In the genomic region with DNA sequence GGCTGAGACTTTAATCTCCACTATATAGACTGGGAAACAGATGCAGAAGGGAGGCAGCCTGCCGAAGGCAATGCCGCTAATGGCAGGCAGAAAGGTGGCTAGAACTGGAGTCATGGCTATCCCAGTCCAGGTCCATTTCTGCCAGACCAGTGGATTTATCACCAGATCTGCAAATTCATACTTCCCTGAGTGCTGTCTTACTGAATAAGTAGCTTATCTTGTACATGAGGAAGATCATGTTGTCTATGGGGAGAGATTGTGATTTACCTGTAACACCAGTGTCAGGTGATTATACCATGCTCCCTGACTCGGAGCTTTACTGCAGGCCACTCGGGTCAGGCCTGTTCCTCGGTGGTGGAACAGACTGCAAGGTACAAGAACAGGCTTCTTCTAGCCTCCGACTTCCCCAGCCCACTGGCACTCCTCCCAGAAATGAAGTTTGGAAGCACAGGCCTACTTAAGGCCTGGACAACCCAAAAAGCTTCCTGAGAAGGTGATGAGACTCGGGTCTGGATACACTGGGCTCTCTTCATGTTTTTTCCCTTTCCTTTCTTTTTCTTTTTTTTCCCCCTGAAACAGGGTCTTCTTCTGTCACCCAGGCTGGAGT, we compare ENCODE assay signal across 22 cellular contexts. TPM values are rescaled to one million over a fixed set of nuclear protein-coding genes. Genes with fewer than 3 reads are reported as not detected.
DNase-seq lines count a peak whose midpoint lies in the region; ATAC-seq, FAIRE-seq and TF ChIP-seq lines count a peak whose summit lies in the region.
"Had no signal": no experiment of that assay in that cellular context is flagged by ENCODE, and none has a peak within 500 bp of the region (broad histone marks: within the 10 kb centered on the region; RNA-seq: fewer than 3 reads in every experiment).

No MANE protein-coding gene starts in this region.

- H3K27me3 ChIP-seq in K562 (ENCODE audit: control insufficient read depth in 2 of 2, insufficient read depth in 2 of 2, low read length in 2 of 2) (no peaks in the 10 kb centered on the region), muscle layer of duodenum (ENCODE audit: low read depth, low read length) (no peaks in the 10 kb centered on the region), rectal smooth muscle tissue (ENCODE audit: control insufficient read depth, insufficient read depth, low read length) (no peaks in the 10 kb centered on the region)

- DNase-seq in K562 (ENCODE audit: extremely low read depth in 1 of 4, low spot score in 3 of 4) (peak in 2 of 4 experiments; percentile 36 to 43), NOMO-1 (lab: John Stamatoyannopoulos, UW; ENCODE audit: unreplicated experiment in 2 of 2) (no peak)
- DNase-seq in activated effector memory CD4-positive, alpha-beta T cell treated with anti-CD3 and anti-CD28 coated beads, Interleukin-2, amount 50 U/mL, for 16 hours, result no peak
- DNase-seq: activated CD4-positive, alpha-beta T cell treated with anti-CD3 and anti-CD28 coated beads, Interleukin-2, amount 10 ng/mL, durations not matched to agents 7 days and 5 days; activated CD8-positive, alpha-beta memory T cell treated with anti-CD3 and anti-CD28 coated beads, Interleukin-2, amount 10 ng/mL, durations not matched to agents 7 days and 5 days; CD4-positive, CD25-positive, alpha-beta regulatory T cell; foreskin fibroblast; left cardiac atrium; mammary epithelial cell; NCI-H1417; NCI-H774; stimulated activated CD8-positive, alpha-beta memory T cell treated with anti-CD3 and anti-CD28 coated beads, Interleukin-4, amount 100 ng/mL, for 48 hours; substantia nigra; T-helper 2 cell had no signal

- in situ Hi-C loops in K562 (cut with MboI), result no loop called here

- H3K9me1 ChIP-seq in K562 (ENCODE audit: control insufficient read depth, insufficient read depth, low read length), result no peaks in the 10 kb centered on the region

- H3K9ac ChIP-seq in K562 (ENCODE audit: insufficient read depth in 1 of 2, low read depth in 2 of 2, low read length in 2 of 2), result peak overlapping the region in 1 of 2 experiments; percentile 45; a peak in 1 of 4 replicates
- H3K9ac ChIP-seq in rectal smooth muscle tissue (ENCODE audit: low read length), result no peak overlapping the region

- ATAC-seq in K562, result peak; percentile 7
- no peak for ATAC-seq in HG02981 (IDR thresholded peaks at IDR 0.05; ENCODE audit: unreplicated experiment)
- ATAC-seq: activated CD8-positive, alpha-beta memory T cell treated with anti-CD3 and anti-CD28 coated beads, Interleukin-2, amount 10 ng/mL, durations not matched to agents 7 days and 5 days; activated naive CD4-positive, alpha-beta T cell treated with anti-CD3 and anti-CD28 coated beads, Interleukin-2, amount 50 U/mL, for 72 hours; left cardiac atrium had no signal

- no peak for TF ChIP-seq CTCF in K562 (IDR thresholded peaks at IDR 0.05 in 2 of 3, conservative IDR thresholded peaks at IDR 0.05 in 1 of 3; ENCODE audit: insufficient read depth in 2 of 3, low read depth in 1 of 3, low read length in 3 of 3)

- peak overlapping the region; percentile 50 for H3K27ac ChIP-seq in K562 (ENCODE audit: extremely low read depth, low read depth, low read length)
- H3K27ac ChIP-seq in muscle layer of duodenum (ENCODE audit: low read length), result peak overlapping the region; percentile 5
- peak overlapping the region; percentile 75 for H3K27ac ChIP-seq in rectal smooth muscle tissue (ENCODE audit: low read depth, low read length)
- H3K27ac ChIP-seq in urinary bladder (ENCODE audit: low read depth), result peak overlapping the region; percentile 12
- H3K27ac ChIP-seq: epithelial cell of prostate, SK-N-MC had no signal

- peak overlapping the region; percentile 29 for H2AFZ ChIP-seq in K562 (ENCODE audit: low read depth, low read length)

- WGBS in K562 (ENCODE audit: insufficient coverage, low coverage, missing lambda C conversion rate), result 27% methylated on average over 7 of the region's 7 CpGs
- WGBS in urinary bladder, result 35% methylated on average over 7 of the region's 7 CpGs

- POLR2A ChIA-PET in K562 (lab: Yijun Ruan, JAX), result interaction anchor here (0.5 to 1.3 kb wide), 4 partner anchors 14 to 132 kb away, joined by 3 to 6 read pairs (median 4); a partner anchor contains a TSS

- TF ChIP-seq EP300 in K562 (IDR thresholded peaks at IDR 0.05; ENCODE audit: low read length), result peak; percentile 35; the same call in 1 of the 2 replicates

- H3K9me3 ChIP-seq in K562 (replicated peaks; ENCODE audit: control insufficient read depth, insufficient read depth, low read depth, low read length) (0 out of 2 replicates have a peak, but pooled peaks cover 2% of the 10 kb centered on the region), muscle layer of duodenum (ENCODE audit: control insufficient read depth in 1 of 2, low read length in 2 of 2) (no peaks in the 10 kb centered on the region)

- intact Hi-C loops in K562 (cut with micrococcal nuclease), result no loop called here

- BruUV-seq in K562 (replicated peaks; lab: Mats Ljungman, UMichigan), result no TSS peak

- peak overlapping the region; percentile 13; the same call in 1 of the 2 replicates for H3K4me2 ChIP-seq in K562 (ENCODE audit: insufficient read depth, low read length)

- H3K4me1 ChIP-seq in K562 (replicated peaks in 1 of 2; ENCODE audit: control insufficient read depth in 2 of 2, insufficient read depth in 2 of 2, low read length in 2 of 2) (peaks cover 21 to 27% of the 10 kb centered on the region in 2 experiments; a peak in 4 of 5 replicates), muscle layer of duodenum (ENCODE audit: control insufficient read depth in 1 of 2, insufficient read depth in 2 of 2, low read length in 2 of 2) (peaks cover 3 to 21% of the 10 kb centered on the region in 2 donors), rectal smooth muscle tissue (ENCODE audit: control insufficient read depth, insufficient read depth, low read length) (peaks cover 24% of the 10 kb centered on the region), urinary bladder (ENCODE audit: insufficient read depth) (no peaks in the 10 kb centered on the region)

- no peaks in the 10 kb centered on the region for H3K79me2 ChIP-seq in K562 (ENCODE audit: control insufficient read depth, insufficient read depth, low read length)

- no peak for TF ChIP-seq POLR2A in K562 (conservative IDR thresholded peaks at IDR 0.05)

- H3K36me3 ChIP-seq in K562 (ENCODE audit: control insufficient read depth, insufficient read depth, low read length) (peaks cover 10% of the 10 kb centered on the region), muscle layer of duodenum (ENCODE audit: control insufficient read depth in 1 of 2, insufficient read depth in 2 of 2, low read length in 2 of 2) (no peaks in the 10 kb centered on the region), rectal smooth muscle tissue (ENCODE audit: control insufficient read depth, insufficient read depth, low read length) (no peaks in the 10 kb centered on the region), urinary bladder (ENCODE audit: insufficient read depth) (no peaks in the 10 kb centered on the region)
- H3K36me3 ChIP-seq: HAP-1 had no signal

- peak; percentile 54 for FAIRE-seq in K562 (lab: Jason Lieb, UNC)

- CTCF ChIA-PET in K562 (lab: Yijun Ruan, JAX; ENCODE audit: low intra/inter-chr PET ratio), result interaction anchor here (0.7 to 1.2 kb wide), 2 partner anchors 60 to 123 kb away, joined by 3 to 4 read pairs; no protein-coding TSS in a partner anchor

- no peaks in the 10 kb centered on the region for H4K20me1 ChIP-seq in K562 (replicated peaks; ENCODE audit: control insufficient read depth, insufficient read depth, low read length)

- no peak overlapping the region for H3K4me3 ChIP-seq in K562
- H3K4me3 ChIP-seq in muscle layer of duodenum (ENCODE audit: low read depth in 1 of 2, low read length in 2 of 2), result no peak overlapping the region
- H3K4me3 ChIP-seq in rectal smooth muscle tissue (ENCODE audit: low read length), result no peak overlapping the region
- H3K4me3 ChIP-seq in urinary bladder (ENCODE audit: low read depth, low read length), result no peak overlapping the region
- H3K4me3 ChIP-seq: HAP-1, SK-N-MC had no signal

- no peak for TF ChIP-seq RAD21 in K562 (CRISPR knock-in tag; conservative IDR thresholded peaks at IDR 0.05 in 1 of 2, IDR thresholded peaks at IDR 0.05 in 1 of 2)

TF ChIP-seq in K562, 482 proteins besides CTCF, POLR2A, EP300 and RAD21 (continues in another document):
- no peak for TF ChIP-seq KAT7 (CRISPR knock-in tag; IDR thresholded peaks at IDR 0.05; ENCODE audit: borderline replicate concordance)
- TF ChIP-seq, protein P1, sequence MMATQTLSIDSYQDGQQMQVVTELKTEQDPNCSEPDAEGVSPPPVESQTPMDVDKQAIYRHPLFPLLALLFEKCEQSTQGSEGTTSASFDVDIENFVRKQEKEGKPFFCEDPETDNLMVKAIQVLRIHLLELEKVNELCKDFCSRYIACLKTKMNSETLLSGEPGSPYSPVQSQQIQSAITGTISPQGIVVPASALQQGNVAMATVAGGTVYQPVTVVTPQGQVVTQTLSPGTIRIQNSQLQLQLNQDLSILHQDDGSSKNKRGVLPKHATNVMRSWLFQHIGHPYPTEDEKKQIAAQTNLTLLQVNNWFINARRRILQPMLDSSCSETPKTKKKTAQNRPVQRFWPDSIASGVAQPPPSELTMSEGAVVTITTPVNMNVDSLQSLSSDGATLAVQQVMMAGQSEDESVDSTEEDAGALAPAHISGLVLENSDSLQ (IDR thresholded peaks at IDR 0.05), result peak; percentile 14; the same call in 1 of the 2 replicates
- TF ChIP-seq SOX6 (IDR thresholded peaks at IDR 0.05), result peak; percentile 73; the same call in 1 of the 2 replicates
- 0 out of 2 replicates have a peak, but pooled peaks have one; percentile 12 for TF ChIP-seq SMAD4 (CRISPR knock-in tag; conservative IDR thresholded peaks at IDR 0.05)
- peak; percentile 79 for TF ChIP-seq SMARCE1 (IDR thresholded peaks at IDR 0.05)

RNA-seq across cellular contexts. Expression of a gene that starts 42.6 kb away (rescaled TPM):
- 91.9 and 204 TPM in 2 replicates for total RNA-seq in K562 (2011; cell fraction: chromatin; rRNA removed; ENCODE audit: low replicate concordance)
- 90.6 and 92.5 TPM in 2 replicates for total RNA-seq in K562 (2011; cell fraction: nucleolus; rRNA removed)
- total RNA-seq in K562 (2011; cell fraction: nucleoplasm; rRNA removed), result 67.2 and 68.6 TPM in 2 replicates
- 10.1 and 13.6 TPM in 2 replicates for total RNA-seq in K562 (2014; rRNA removed)
- total RNA-seq in K562 (2014; rRNA removed; fragmentation: Illumina TruSeq; extraction: Trizol), result 9.2 and 9.6 TPM in 2 replicates
- 11.0 and 11.2 TPM in 2 replicates for total RNA-seq in K562 (2015; rRNA removed; fragmentation: Illumina TruSeq; extraction: Trizol)
- total RNA-seq in K562 (2021), result 24.0 and 26.8 TPM in 2 replicates
- polyA plus RNA-seq in K562 (2011; rRNA removed), result 8.8 and 11.9 TPM in 2 replicates
- 8.1 and 10.6 TPM in 2 replicates for polyA plus RNA-seq in K562 (2011; cell fraction: cytosol; rRNA removed)
- 72.9 and 124 TPM in 2 replicates for polyA plus RNA-seq in K562 (2011; cell fraction: nucleus; rRNA removed)
- 16.0 and 23.5 TPM in 2 replicates for polyA plus RNA-seq in K562 (2012)
- 17.9 and 18.8 TPM in 2 replicates for polyA plus RNA-seq in K562 (2014; fragmentation: Illumina TruSeq; extraction: Trizol)
- 1 to 10 TPM; 1.4 to 1.5 TPM for polyA plus RNA-seq in K562 (2014; fragmentation: Nextera tagmentation; extraction: Ambion mirVana)
- 17.2 and 17.3 TPM in 2 replicates for polyA plus RNA-seq in K562 (2014; rRNA removed)
- 11.9 and 15.3 TPM in 2 replicates for polyA minus RNA-seq in K562 (2011; rRNA and poly(A)+ RNA removed)
- polyA minus RNA-seq in K562 (2011; cell fraction: cytosol; rRNA and poly(A)+ RNA removed), result 7.3 and 10.1 TPM in 2 replicates
- 27.9 and 33.8 TPM in 2 replicates for polyA minus RNA-seq in K562 (2011; cell fraction: nucleus; rRNA and poly(A)+ RNA removed)
- 30.3 TPM for total RNA-seq in urinary bladder
- 36.9 TPM for polyA plus RNA-seq in urinary bladder

Comparison
In these comparisons a context has a peak if more than half of its experiments do, and no peak if none do; other contexts are left out.
1. H3K27ac ChIP-seq: peak in every context shown above with its lines; median percentile 75 in rectal smooth muscle tissue; 50 in K562; 12 in urinary bladder; 5 in muscle layer of duodenum.